In the genomic region with DNA sequence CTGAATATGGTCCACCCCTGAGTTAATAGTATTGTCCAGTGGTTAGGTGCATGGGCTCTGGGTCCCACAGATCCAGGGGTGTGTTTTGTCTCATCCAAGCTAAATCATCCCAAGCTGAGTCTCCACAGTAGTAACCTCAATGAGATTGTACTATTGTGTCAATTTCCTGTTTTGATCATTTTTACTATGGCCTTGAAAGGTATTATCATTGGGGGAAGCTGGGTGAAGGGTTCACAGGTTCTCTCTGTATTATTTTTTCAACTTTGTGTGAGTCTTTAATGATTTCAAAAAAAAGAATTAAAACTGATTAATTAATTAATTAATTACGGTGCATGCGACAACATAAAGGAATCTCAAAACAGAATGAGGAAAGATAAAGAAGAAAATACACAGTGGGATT, we compare ENCODE assay signal across 23 cellular contexts.
"Had no signal": no experiment of that assay in that cellular context is flagged by ENCODE, and none has a peak within 500 bp of the region (broad histone marks: within the 10 kb centered on the region; RNA-seq: fewer than 3 reads in every experiment).

No MANE protein-coding gene starts in this region.

- H3K27me3 ChIP-seq: testis, thyroid gland, tibial artery, transverse colon, upper lobe of left lung, uterus, vagina had no signal

- DNase-seq: stimulated activated CD4-positive, alpha-beta T cell treated with anti-CD3 and anti-CD28 coated beads, Interleukin-2, amount 100 ng/mL, for 48 hours; stimulated activated CD4-positive, alpha-beta T cell treated with anti-CD3 and anti-CD28 coated beads, Interleukin-4, amount 100 ng/mL, for 1 hour; stimulated activated CD4-positive, alpha-beta T cell treated with anti-CD3 and anti-CD28 coated beads, Interleukin-4, amount 100 ng/mL, for 24 hours; stimulated activated CD4-positive, alpha-beta T cell treated with anti-CD3 and anti-CD28 coated beads, Interleukin-4, amount 100 ng/mL, for 4 hours; stimulated activated CD8-positive, alpha-beta memory T cell treated with anti-CD3 and anti-CD28 coated beads, Interleukin-4, amount 100 ng/mL, for 48 hours; stimulated activated naive B cell treated with anti-CD40 and anti-IgM and Interleukin-4, amounts not matched to agents 10 μg/mL and 1 μg/mL and 100 μg/mL, for 72 hours; stimulated activated naive CD4-positive, alpha-beta T cell; stimulated activated naive CD4-positive, alpha-beta T cell treated with Interleukin-2 at 50 U/mL for 16 hours; stimulated activated naive CD8-positive, alpha-beta T cell treated with anti-CD3 and anti-CD28 coated beads, Interleukin-15, amount 100 ng/mL, for 72 hours; stimulated activated naive CD8-positive, alpha-beta T cell treated with anti-CD3 and anti-CD28 coated beads, Interleukin-15, Interleukin-2, amounts not matched to agents 100 U/mL and 50 U/mL, for 24 hours; stomach; substantia nigra; testis; thyroid gland; tibial artery; transverse colon; upper lobe of left lung; upper lobe of right lung; uterus had no signal

- H3K4me1 ChIP-seq: testis, thyroid gland, uterus, vagina had no signal

- H3K4me3 ChIP-seq: stomach, suprapubic skin, testis, thoracic aorta, thyroid gland, tibial artery, tibial nerve, transverse colon, upper lobe of left lung, upper lobe of right lung, uterus, vagina had no signal

- H3K9me3 ChIP-seq: stomach, suprapubic skin, testis, thoracic aorta, thyroid gland, tibial artery, transverse colon, upper lobe of left lung, upper lobe of right lung, uterus, vagina had no signal

- H3K36me3 ChIP-seq: stomach, suprapubic skin, thoracic aorta, thyroid gland, tibial artery, tibial nerve, transverse colon, upper lobe of left lung, upper lobe of right lung, uterus, vagina had no signal

- H3K27ac ChIP-seq: stomach, suprapubic skin, testis, thoracic aorta, thyroid gland, tibial artery, tibial nerve, transverse colon, upper lobe of left lung, upper lobe of right lung, uterus, vagina had no signal
